1 cellular context compared by ENCODE assay signal in the genomic region with DNA sequence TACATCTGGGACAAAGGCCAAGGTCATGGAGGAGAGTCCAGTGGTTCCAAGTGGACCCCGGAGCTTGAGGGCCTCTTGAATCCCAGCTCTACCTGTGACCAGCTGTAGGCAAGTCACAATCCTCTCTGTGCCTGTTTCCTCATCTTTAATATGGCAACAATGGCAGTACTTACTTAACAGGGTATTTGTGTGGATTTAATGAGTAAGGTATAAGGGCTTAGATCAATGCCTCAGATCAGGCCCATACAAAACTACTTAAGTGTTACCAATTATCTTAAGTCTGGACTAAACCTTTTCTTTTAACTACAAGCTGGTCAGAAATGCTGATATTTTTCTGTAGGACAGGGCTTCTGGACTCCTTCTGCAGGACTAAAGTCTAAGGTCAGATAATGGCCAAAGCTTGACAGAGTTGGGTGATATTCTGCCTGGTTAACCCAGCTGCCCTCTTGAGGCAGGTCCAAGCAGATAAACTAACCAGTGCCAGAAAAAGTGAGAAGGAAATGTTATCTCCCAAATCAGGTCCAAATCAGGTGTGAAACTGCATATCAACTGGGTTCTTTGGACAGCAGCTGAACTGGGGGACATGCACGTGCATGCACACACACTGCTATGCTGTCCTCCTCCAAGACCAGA.
TF ChIP-seq lines count a peak whose summit lies in the region.

No MANE protein-coding gene starts in this region.

TF ChIP-seq in H1, 55 proteins besides CTCF, POLR2A, EP300 and RAD21:
- no peak for TF ChIP-seq EGR1 (IDR thresholded peaks at IDR 0.05; ENCODE audit: borderline replicate concordance, low read depth, low read length)
- no peak for TF ChIP-seq YY1 (IDR thresholded peaks at IDR 0.05; ENCODE audit: low read depth, low read length)
- no peak for TF ChIP-seq SIN3A (conservative IDR thresholded peaks at IDR 0.05 in 1 of 2, IDR thresholded peaks at IDR 0.05 in 1 of 2; ENCODE audit: low read depth in 1 of 2, low read length in 2 of 2)
- no peak for TF ChIP-seq HDAC2 (IDR thresholded peaks at IDR 0.05; ENCODE audit: borderline replicate concordance in 1 of 2, low read depth in 2 of 2, low read length in 2 of 2)
- no peak for TF ChIP-seq RXRA (IDR thresholded peaks at IDR 0.05; ENCODE audit: insufficient read depth, low read depth, low read length)
- no peak for TF ChIP-seq KDM1A (IDR thresholded peaks at IDR 0.05; ENCODE audit: borderline replicate concordance, low read length)
- TF ChIP-seq SIX5 (IDR thresholded peaks at IDR 0.05; ENCODE audit: low read depth, low read length), result no peak
- TF ChIP-seq TBP (IDR thresholded peaks at IDR 0.05; ENCODE audit: low read depth, low read length), result no peak
- TF ChIP-seq FOSL1 (IDR thresholded peaks at IDR 0.05; ENCODE audit: insufficient read depth, low read depth, low read length), result no peak
- TF ChIP-seq GABPA (IDR thresholded peaks at IDR 0.05; ENCODE audit: borderline replicate concordance, insufficient read depth, low read length), result no peak
